ENCODE assay signal across 2 cellular contexts in the genomic region with DNA sequence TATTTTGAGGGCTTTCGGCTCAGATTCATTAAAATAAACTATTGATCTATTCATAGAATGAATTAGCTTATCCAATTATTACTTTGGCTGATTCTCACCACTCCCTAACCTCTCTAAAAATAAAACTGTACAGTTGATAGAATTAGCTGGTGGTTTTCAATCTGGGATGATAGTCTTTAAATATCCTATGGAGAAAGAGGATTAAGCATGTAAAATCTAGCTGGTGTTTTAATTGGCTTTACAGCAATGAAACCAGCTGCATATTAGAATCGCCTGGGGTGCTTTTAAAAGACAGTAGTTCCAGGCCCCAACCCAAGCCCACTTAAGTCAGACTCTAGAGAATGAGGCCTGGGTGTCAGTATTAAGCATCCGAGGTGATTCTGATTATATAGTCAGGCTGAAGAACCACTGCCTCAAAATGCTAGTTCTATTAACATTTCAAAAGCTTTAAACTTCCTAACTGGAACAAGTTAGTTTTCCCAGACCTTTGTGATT.
TF ChIP-seq lines count a peak whose summit lies in the region.

No MANE protein-coding gene starts in this region.

TF ChIP-seq in SK-N-SH, 30 proteins besides CTCF, POLR2A, EP300 and RAD21 (continued from another document):
- no peak for TF ChIP-seq USF2 (IDR thresholded peaks at IDR 0.05; ENCODE audit: borderline replicate concordance, low read depth, low read length)

TF ChIP-seq in SK-N-SH treated with all-trans-retinoic acid at 6 μM for 48 hours, 23 proteins besides CTCF, POLR2A, EP300 and RAD21 (continued from another document):
- TF ChIP-seq, protein P1, sequence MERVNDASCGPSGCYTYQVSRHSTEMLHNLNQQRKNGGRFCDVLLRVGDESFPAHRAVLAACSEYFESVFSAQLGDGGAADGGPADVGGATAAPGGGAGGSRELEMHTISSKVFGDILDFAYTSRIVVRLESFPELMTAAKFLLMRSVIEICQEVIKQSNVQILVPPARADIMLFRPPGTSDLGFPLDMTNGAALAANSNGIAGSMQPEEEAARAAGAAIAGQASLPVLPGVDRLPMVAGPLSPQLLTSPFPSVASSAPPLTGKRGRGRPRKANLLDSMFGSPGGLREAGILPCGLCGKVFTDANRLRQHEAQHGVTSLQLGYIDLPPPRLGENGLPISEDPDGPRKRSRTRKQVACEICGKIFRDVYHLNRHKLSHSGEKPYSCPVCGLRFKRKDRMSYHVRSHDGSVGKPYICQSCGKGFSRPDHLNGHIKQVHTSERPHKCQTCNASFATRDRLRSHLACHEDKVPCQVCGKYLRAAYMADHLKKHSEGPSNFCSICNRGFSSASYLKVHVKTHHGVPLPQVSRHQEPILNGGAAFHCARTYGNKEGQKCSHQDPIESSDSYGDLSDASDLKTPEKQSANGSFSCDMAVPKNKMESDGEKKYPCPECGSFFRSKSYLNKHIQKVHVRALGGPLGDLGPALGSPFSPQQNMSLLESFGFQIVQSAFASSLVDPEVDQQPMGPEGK (CRISPR knock-in tag; IDR thresholded peaks at IDR 0.05; ENCODE audit: borderline replicate concordance): no peak
- TF ChIP-seq ZC3H10 (CRISPR knock-in tag; IDR thresholded peaks at IDR 0.05): no peak
